Comparison of ENCODE assay signal across 1 cellular context in the genomic region with DNA sequence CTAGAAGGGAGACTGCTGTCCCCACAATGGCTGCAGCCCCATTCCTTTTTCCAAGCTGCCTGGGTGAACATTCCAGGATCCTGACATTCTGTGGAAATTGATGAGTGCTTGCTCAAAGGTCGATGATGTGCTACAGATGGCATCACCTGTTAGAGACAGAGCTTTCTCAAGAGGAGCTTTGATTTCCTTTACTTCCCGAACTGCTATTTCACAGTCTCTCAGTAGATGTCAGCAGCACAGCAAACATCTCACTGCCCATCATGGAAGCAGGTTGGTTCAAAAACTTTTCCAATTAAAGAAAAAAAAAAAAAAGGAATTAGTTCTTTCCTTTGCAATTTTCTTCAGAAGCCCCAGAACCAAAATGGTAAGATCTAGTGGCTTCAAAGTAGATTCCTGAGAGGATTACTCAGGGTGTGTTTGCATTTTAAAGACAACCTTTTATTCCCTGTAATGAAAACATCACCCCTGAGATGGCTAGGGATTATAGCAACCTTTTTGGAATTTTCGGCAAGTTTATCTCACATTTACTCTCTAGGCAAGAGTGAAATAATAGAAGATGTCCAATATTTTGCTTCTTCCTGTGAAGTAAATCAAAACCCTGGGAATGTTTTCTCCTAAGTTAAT.
TF ChIP-seq lines count a peak whose summit lies in the region.

No MANE protein-coding gene starts in this region.

TF ChIP-seq in HEK293T, 16 proteins besides CTCF, POLR2A, EP300 and RAD21 (continued from another document):
- TF ChIP-seq HDGF (IDR thresholded peaks at IDR 0.05; ENCODE audit: borderline replicate concordance) (no peak), TARDBP (IDR thresholded peaks at IDR 0.05) (no peak)
